Comparison of ENCODE assay signal across 19 cellular contexts in the genomic region with DNA sequence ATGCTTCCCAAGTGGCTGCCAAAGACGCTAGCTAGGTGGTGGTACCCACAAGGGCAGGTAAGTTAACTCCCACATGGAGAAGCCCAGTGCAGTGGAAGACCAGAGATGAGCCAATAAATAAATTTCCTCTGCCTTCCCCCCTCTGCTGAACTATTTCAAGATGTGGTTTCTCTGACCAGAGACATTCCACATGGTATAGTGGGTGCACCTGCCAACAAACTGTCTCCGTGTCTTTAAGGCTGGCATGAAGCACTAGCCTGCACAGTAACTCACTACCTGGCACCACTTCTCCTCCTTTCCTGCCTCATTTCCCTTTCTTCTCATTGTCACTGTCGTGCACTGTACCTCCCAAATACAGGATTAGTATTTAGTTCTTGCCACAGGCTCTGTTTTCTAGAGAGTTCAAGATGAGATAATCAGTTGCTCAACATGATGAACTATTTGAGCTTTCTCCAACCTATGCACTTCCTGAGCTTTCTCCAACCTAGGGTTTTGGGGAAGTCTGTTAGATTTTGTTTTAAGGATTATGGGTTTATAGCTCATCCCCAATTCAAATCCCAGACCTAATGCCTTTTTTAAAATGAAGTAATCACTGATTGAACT.
"Had no signal": no experiment of that assay in that cellular context is flagged by ENCODE, and none has a peak within 500 bp of the region (broad histone marks: within the 10 kb centered on the region; RNA-seq: fewer than 3 reads in every experiment).

No MANE protein-coding gene starts in this region.

- DNase-seq: activated CD4-positive, alpha-beta T cell treated with anti-CD3 and anti-CD28 coated beads for 1 hour; activated naive CD4-positive, alpha-beta T cell; activated naive CD8-positive, alpha-beta T cell treated with anti-CD3 and anti-CD28 coated beads for 36 hours; amygdala; body of pancreas; caudate nucleus; effector memory CD8-positive, alpha-beta T cell; esophagus squamous epithelium; mesenchymal stem cell; mucosa of descending colon; naive thymus-derived CD4-positive, alpha-beta T cell; ovary; psoas muscle; right cardiac atrium; stimulated activated naive CD8-positive, alpha-beta T cell treated with anti-CD3 and anti-CD28 coated beads, Interleukin-15, Interleukin-2, amounts not matched to agents 100 U/mL and 50 U/mL, for 24 hours; substantia nigra; uterus; WERI-Rb-1 had no signal

- H3K27me3 Mint-ChIP-seq: activated T-helper 17 cell treated with anti-CD3 and anti-CD28 coated beads, Interleukin-2, amount 50 U/mL, for 72 hours had no signal

- H3K9me3 Mint-ChIP-seq: activated naive CD8-positive, alpha-beta T cell treated with anti-CD3 and anti-CD28 coated beads for 36 hours; activated T-helper 17 cell treated with anti-CD3 and anti-CD28 coated beads, Interleukin-2, amount 50 U/mL, for 72 hours; effector memory CD8-positive, alpha-beta T cell; naive thymus-derived CD4-positive, alpha-beta T cell had no signal

- H3K4me1 Mint-ChIP-seq: activated naive CD8-positive, alpha-beta T cell treated with anti-CD3 and anti-CD28 coated beads for 36 hours; activated T-helper 17 cell treated with anti-CD3 and anti-CD28 coated beads, Interleukin-2, amount 50 U/mL, for 72 hours had no signal

- H3K4me3 Mint-ChIP-seq: activated naive CD8-positive, alpha-beta T cell treated with anti-CD3 and anti-CD28 coated beads for 36 hours; activated T-helper 17 cell treated with anti-CD3 and anti-CD28 coated beads, Interleukin-2, amount 50 U/mL, for 72 hours; effector memory CD8-positive, alpha-beta T cell; naive thymus-derived CD4-positive, alpha-beta T cell had no signal

- ATAC-seq: activated T-helper 17 cell treated with anti-CD3 and anti-CD28 coated beads, Interleukin-2, amount 50 U/mL, for 72 hours; body of pancreas; effector memory CD8-positive, alpha-beta T cell; mucosa of descending colon; naive thymus-derived CD4-positive, alpha-beta T cell; psoas muscle; right cardiac atrium; stimulated activated naive CD8-positive, alpha-beta T cell treated with anti-CD3 and anti-CD28 coated beads, Interleukin-15, Interleukin-2, amounts not matched to agents 100 U/mL and 50 U/mL, for 24 hours had no signal

- H3K36me3 Mint-ChIP-seq: activated naive CD8-positive, alpha-beta T cell treated with anti-CD3 and anti-CD28 coated beads for 36 hours had no signal
